21 cellular contexts compared by ENCODE assay signal in genomic region chr9:16092627-16093091, GRCh38.
DNase-seq lines count a peak whose midpoint lies in the region; ATAC-seq, FAIRE-seq and TF ChIP-seq lines count a peak whose summit lies in the region.
"Had no signal": no experiment of that assay in that cellular context is flagged by ENCODE, and none has a peak within 500 bp of the region (broad histone marks: within the 10 kb centered on the region; RNA-seq: fewer than 3 reads in every experiment).

No MANE protein-coding gene starts in this region.

- TF ChIP-seq RAD21 in liver (IDR thresholded peaks at IDR 0.05) (no peak), HepG2 (CRISPR knock-in tag; IDR thresholded peaks at IDR 0.05) (no peak)

- no peak for TF ChIP-seq CTCF in liver (IDR thresholded peaks at IDR 0.05; ENCODE audit: low read depth, low read length, missing input control)
- no peak for TF ChIP-seq CTCF in HepG2 (CRISPR knock-in tag; IDR thresholded peaks at IDR 0.05)
- no peak for TF ChIP-seq CTCF in fibroblast of pulmonary artery (IDR thresholded peaks at IDR 0.05; ENCODE audit: low read length, missing control alignments)
- TF ChIP-seq CTCF in nephron progenitor cell (IDR thresholded peaks at IDR 0.05) = no peak
- no peak for TF ChIP-seq CTCF in osteocyte (IDR thresholded peaks at IDR 0.05)

- no peak overlapping the region for H3K4me2 ChIP-seq in HepG2 (ENCODE audit: low read depth, low read length)
- H3K4me2 ChIP-seq: A549 had no signal

- H3K9ac ChIP-seq in liver (ENCODE audit: low read depth in 1 of 2, low read length in 2 of 2) = no peak overlapping the region
- H3K9ac ChIP-seq in HepG2 (ENCODE audit: insufficient read depth, low read depth, low read length) = no peak overlapping the region

- no peaks in the 10 kb centered on the region for H3K27me3 ChIP-seq in liver (ENCODE audit: control insufficient read depth in 4 of 4, insufficient read depth in 4 of 4, low read length in 3 of 4)
- H3K27me3 ChIP-seq in HepG2 (ENCODE audit: control insufficient read depth in 1 of 2, insufficient read depth in 2 of 2, low read length in 2 of 2) = peaks cover 0 to 2% of the 10 kb centered on the region in 2 experiments; a peak in 2 of 5 replicates
- H3K27me3 ChIP-seq: Peyer's patch had no signal

- DNase-seq in HepG2 (ENCODE audit: low spot score) = no peak
- peak; percentile 51 for DNase-seq in fibroblast of pulmonary artery (ENCODE audit: low read depth)
- peak; percentile 29 for DNase-seq in nephron progenitor cell
- DNase-seq in activated CD8-positive, alpha-beta memory T cell treated with anti-CD3 and anti-CD28 coated beads for 24 hours = no peak
- no peak for DNase-seq in osteocyte (ENCODE audit: extremely low spot score, unreplicated experiment)
- no peak for DNase-seq in 8988T
- DNase-seq in SIG-M5 treated with dmso at 0.1 percent for 504 hours (lab: John Stamatoyannopoulos, UW; ENCODE audit: unreplicated experiment) = no peak
- DNase-seq: activated CD8-positive, alpha-beta T cell treated with anti-CD3 and anti-CD28 coated beads for 36 hours; CD8-positive, alpha-beta memory T cell; EL; head of caudate nucleus; NCI-H2171 treated with DMSO at 0.1 percent for 48 hours; nucleus accumbens; Peyer's patch; stimulated activated CD4-positive, alpha-beta T cell treated with anti-CD3 and anti-CD28 coated beads, Interleukin-12 subunit alpha, Interleukin-12 subunit beta, amount 100 ng/mL, for 4 hours; stimulated activated naive CD4-positive, alpha-beta T cell had no signal

- H3K36me3 ChIP-seq in liver (ENCODE audit: control insufficient read depth in 4 of 4, insufficient read depth in 3 of 4, low read depth in 1 of 4, low read length in 3 of 4) (no peaks in the 10 kb centered on the region), HepG2 (replicated peaks in 1 of 2; ENCODE audit: control insufficient read depth in 1 of 2, insufficient read depth in 2 of 2, low read length in 2 of 2) (no peaks in the 10 kb centered on the region)
- H3K36me3 ChIP-seq: Peyer's patch had no signal

- H2AFZ ChIP-seq in HepG2 (ENCODE audit: low read length) = no peak overlapping the region

- no peak for TF ChIP-seq POLR2A in HepG2 (IDR thresholded peaks at IDR 0.05; ENCODE audit: insufficient read depth in 1 of 2, low read depth in 2 of 2, low read length in 2 of 2)

- CTCF ChIA-PET in HepG2 (lab: Yijun Ruan, JAX; ENCODE audit: low intra/inter-chr PET ratio, low total read pairs) = no interaction called here

- H3K9me3 Mint-ChIP-seq in nephron progenitor cell (peaks cover 30% of the 10 kb centered on the region), osteocyte (ENCODE audit: unreplicated experiment) (peaks cover 5% of the 10 kb centered on the region)

- BruUV-seq in HepG2 (replicated peaks; lab: Mats Ljungman, UMichigan) = no TSS peak

- H3K9me3 ChIP-seq in liver (ENCODE audit: control insufficient read depth in 4 of 4, low read length in 3 of 4) = no peaks in the 10 kb centered on the region
- no peaks in the 10 kb centered on the region for H3K9me3 ChIP-seq in HepG2 (ENCODE audit: low read length)
- H3K9me3 ChIP-seq: A549, Peyer's patch had no signal

- no peaks in the 10 kb centered on the region for H3K79me2 ChIP-seq in HepG2 (ENCODE audit: insufficient read depth, low read length)

- no peaks in the 10 kb centered on the region for H4K20me1 ChIP-seq in HepG2 (ENCODE audit: insufficient read depth, low read length)

- H3K4me1 Mint-ChIP-seq in nephron progenitor cell = peaks cover 15% of the 10 kb centered on the region
- no peaks in the 10 kb centered on the region for H3K4me1 Mint-ChIP-seq in osteocyte (ENCODE audit: unreplicated experiment)
- H3K4me1 Mint-ChIP-seq: CD8-positive, alpha-beta memory T cell had no signal

- ATAC-seq in HepG2 = no peak
- ATAC-seq: A549; activated CD8-positive, alpha-beta T cell treated with anti-CD3 and anti-CD28 coated beads for 36 hours had no signal

- in situ Hi-C loops in HepG2 (cut with HindIII; ENCODE audit: extremely low pct_ligation_motif_present, low pct_unique_long_range_greater_than_20kb) = no loop called here

- intact Hi-C loops in HepG2 (cut with micrococcal nuclease; ENCODE audit: unreplicated experiment) = no loop called here

- H3K4me3 Mint-ChIP-seq in nephron progenitor cell = no peak overlapping the region
- no peak overlapping the region for H3K4me3 Mint-ChIP-seq in osteocyte (ENCODE audit: unreplicated experiment)
- H3K4me3 Mint-ChIP-seq: activated CD8-positive, alpha-beta T cell treated with anti-CD3 and anti-CD28 coated beads for 36 hours; activated T-helper 1 cell treated with anti-CD3 and anti-CD28 coated beads, Interleukin-12 subunit alpha, Interleukin-12 subunit beta, Interleukin-2, Interleukin-4 antibody, amounts not matched to agents 30 ng/mL and 10 ng/mL and 1 ng/mL, durations not matched to agents 14 hours and 24 hours and 36 hours had no signal

- no peak overlapping the region for H3K27ac Mint-ChIP-seq in nephron progenitor cell
- no peak overlapping the region for H3K27ac Mint-ChIP-seq in osteocyte (ENCODE audit: unreplicated experiment)
- H3K27ac Mint-ChIP-seq: activated CD8-positive, alpha-beta T cell treated with anti-CD3 and anti-CD28 coated beads for 36 hours; activated T-helper 1 cell treated with anti-CD3 and anti-CD28 coated beads, Interleukin-12 subunit alpha, Interleukin-12 subunit beta, Interleukin-2, Interleukin-4 antibody, amounts not matched to agents 30 ng/mL and 10 ng/mL and 1 ng/mL, durations not matched to agents 14 hours and 24 hours and 36 hours; CD8-positive, alpha-beta memory T cell had no signal

- H3K27ac ChIP-seq in liver (ENCODE audit: low read depth in 1 of 2, low read length in 2 of 2) = no peak overlapping the region
- H3K27ac ChIP-seq in HepG2 (ENCODE audit: extremely low read length, insufficient read depth, low read length) = no peak overlapping the region
- H3K27ac ChIP-seq: A549, Peyer's patch had no signal

- H3K36me3 Mint-ChIP-seq in nephron progenitor cell (ENCODE audit: low read depth) (no peaks in the 10 kb centered on the region), osteocyte (ENCODE audit: unreplicated experiment) (peaks cover 6% of the 10 kb centered on the region)
- H3K36me3 Mint-ChIP-seq: CD8-positive, alpha-beta memory T cell had no signal

- no peak for FAIRE-seq in HepG2 (lab: Jason Lieb, UNC)
- FAIRE-seq: A549, colon, keratinocyte had no signal

- H3K4me3 ChIP-seq in liver (ENCODE audit: low read depth in 1 of 3, low read length in 3 of 3) = no peak overlapping the region
- no peak overlapping the region for H3K4me3 ChIP-seq in HepG2 (replicated peaks in 1 of 3; ENCODE audit: insufficient read depth in 1 of 3, low read depth in 2 of 3, low read length in 3 of 3)
- H3K4me3 ChIP-seq in fibroblast of pulmonary artery (replicated peaks; ENCODE audit: low read depth, low read length) = no peak overlapping the region
- H3K4me3 ChIP-seq: A549, Peyer's patch had no signal

- whole genome bisulfite sequencing in liver = 67% methylated on average over 7 of the region's 7 CpGs
- WGBS in HepG2 (ENCODE audit: low lambda C conversion rate) = 0% methylated on average over 3 of the region's 7 CpGs

- POLR2A ChIA-PET in HepG2 (lab: Yijun Ruan, JAX) = no interaction called here

- H3K4me1 ChIP-seq in liver (ENCODE audit: control insufficient read depth in 4 of 4, insufficient read depth in 4 of 4, low read length in 3 of 4) (no peaks in the 10 kb centered on the region), HepG2 (ENCODE audit: insufficient read depth, low read length) (no peaks in the 10 kb centered on the region)
- H3K4me1 ChIP-seq: A549, Peyer's patch had no signal

- TF ChIP-seq EP300 in HepG2 (IDR thresholded peaks at IDR 0.05; ENCODE audit: low read depth in 2 of 2, low read length in 2 of 2) (no peak), HepG2 (CRISPR knock-in tag; IDR thresholded peaks at IDR 0.05; ENCODE audit: borderline replicate concordance) (no peak)

- peaks cover 13% of the 10 kb centered on the region for H3K27me3 Mint-ChIP-seq in nephron progenitor cell (ENCODE audit: low read depth, poor library complexity)
- no peaks in the 10 kb centered on the region for H3K27me3 Mint-ChIP-seq in osteocyte (ENCODE audit: unreplicated experiment)
- H3K27me3 Mint-ChIP-seq: CD8-positive, alpha-beta memory T cell had no signal

TF ChIP-seq in liver, 16 proteins besides CTCF, POLR2A, EP300 and RAD21:
- TF ChIP-seq NR2F2 (IDR thresholded peaks at IDR 0.05) = peak; percentile 33
- no peak for TF ChIP-seq EGR1 (IDR thresholded peaks at IDR 0.05; ENCODE audit: low read depth in 2 of 2)

TF ChIP-seq in HepG2, 621 proteins besides CTCF, POLR2A, EP300 and RAD21 (continues in another document):
- TF ChIP-seq ONECUT2 (CRISPR knock-in tag; IDR thresholded peaks at IDR 0.05) (no peak), DR1 (CRISPR knock-in tag; IDR thresholded peaks at IDR 0.05) (no peak), ZNF549 (CRISPR knock-in tag; IDR thresholded peaks at IDR 0.05) (no peak), ZNF597 (CRISPR knock-in tag; IDR thresholded peaks at IDR 0.05) (no peak), ZNF749 (CRISPR knock-in tag; IDR thresholded peaks at IDR 0.05; ENCODE audit: borderline replicate concordance) (no peak), ZNF839 (CRISPR knock-in tag; IDR thresholded peaks at IDR 0.05; ENCODE audit: borderline replicate concordance) (no peak), ZNF331 (CRISPR knock-in tag; IDR thresholded peaks at IDR 0.05) (no peak), ZNF777 (CRISPR knock-in tag; IDR thresholded peaks at IDR 0.05) (no peak), ZNF224 (CRISPR knock-in tag; IDR thresholded peaks at IDR 0.05) (no peak)

Comparison
In these comparisons a context has a peak if more than half of its experiments do, and no peak if none do; other contexts are left out.
1. DNase-seq: peak in fibroblast of pulmonary artery (single experiment) and nephron progenitor cell (single experiment); none in HepG2 (single experiment), activated CD8-positive, alpha-beta memory T cell treated with anti-CD3 and anti-CD28 coated beads for 24 hours (single experiment), osteocyte (single experiment), 8988T (single experiment) and SIG-M5 treated with dmso at 0.1 percent for 504 hours (single experiment).